10 cellular contexts compared by ENCODE assay signal in genomic region chr1:203278885-203279406, GRCh38. TPM values are rescaled to one million over a fixed set of nuclear protein-coding genes. Genes with fewer than 3 reads are reported as not detected.
A peak's percentile ranks its signal among the peaks of the same experiment; 100 is the strongest.
DNase-seq lines count a peak whose midpoint lies in the region; ATAC-seq, FAIRE-seq and TF ChIP-seq lines count a peak whose summit lies in the region.
"Had no signal": no experiment of that assay in that cellular context is flagged by ENCODE, and none has a peak within 500 bp of the region (broad histone marks: within the 10 kb centered on the region; RNA-seq: fewer than 3 reads in every experiment).

No MANE protein-coding gene starts in this region.

- TF ChIP-seq CTCF in WERI-Rb-1 (IDR thresholded peaks at IDR 0.05; ENCODE audit: low read depth, low read length) (no peak), gastroesophageal sphincter (IDR thresholded peaks at IDR 0.05) (no peak), sigmoid colon (IDR thresholded peaks at IDR 0.05) (no peak)

- intact Hi-C loops in sigmoid colon (cut with DNase I) = loop anchor here (1.0 to 10.0 kb wide), 4 partner anchors 27 to 1133 kb away; partner anchors contain the start of gene PPP1R15B

- 27 to 33% methylated on average over 7 of the region's 8 CpGs for WGBS in gastroesophageal sphincter (ENCODE audit: low coverage in 1 of 2), 2 donors
- 71 to 72% methylated on average over 8 of the region's 8 CpGs for WGBS in sigmoid colon, 2 donors

- no peak for ATAC-seq in gastroesophageal sphincter
- no peak for ATAC-seq in activated CD4-positive, CD25-positive, alpha-beta regulatory T cell treated with anti-CD3 and anti-CD28 coated beads, Interleukin-2, amount 50 U/mL, for 24 hours

- H3K4me1 ChIP-seq in gastroesophageal sphincter = peaks cover 6 to 90% (median 39%) of the 10 kb centered on the region in 3 donors
- peaks cover 0 to 90% (median 80%) of the 10 kb centered on the region in 4 donors for H3K4me1 ChIP-seq in sigmoid colon

- no peaks in the 10 kb centered on the region for H3K36me3 ChIP-seq in WERI-Rb-1
- no peaks in the 10 kb centered on the region for H3K36me3 ChIP-seq in gastroesophageal sphincter
- H3K36me3 ChIP-seq in sigmoid colon = no peaks in the 10 kb centered on the region

- no peaks in the 10 kb centered on the region for H3K27me3 ChIP-seq in WERI-Rb-1 (ENCODE audit: insufficient read depth, low read depth, severe bottlenecking)
- no peaks in the 10 kb centered on the region for H3K27me3 ChIP-seq in gastroesophageal sphincter
- no peaks in the 10 kb centered on the region for H3K27me3 ChIP-seq in sigmoid colon

- H3K4me3 ChIP-seq in WERI-Rb-1 (ENCODE audit: low read depth, low read length) (no peak overlapping the region), gastroesophageal sphincter (peak overlapping the region in 1 of 2 donors; percentile 21), sigmoid colon (no peak overlapping the region)

- H3K9me3 ChIP-seq in WERI-Rb-1 (ENCODE audit: severe bottlenecking) (no peaks in the 10 kb centered on the region), gastroesophageal sphincter (no peaks in the 10 kb centered on the region), sigmoid colon (no peaks in the 10 kb centered on the region)

- no peak for TF ChIP-seq EP300 in gastroesophageal sphincter (IDR thresholded peaks at IDR 0.05)
- TF ChIP-seq EP300 in sigmoid colon (IDR thresholded peaks at IDR 0.05) = no peak

- TF ChIP-seq POLR2A in gastroesophageal sphincter (IDR thresholded peaks at IDR 0.05) = peak; percentile 33 to 39
- TF ChIP-seq POLR2A in sigmoid colon (IDR thresholded peaks at IDR 0.05) = peak; percentile 1 to 49
- no peak for TF ChIP-seq POLR2A in GM12892 (IDR thresholded peaks at IDR 0.05; ENCODE audit: low read depth, low read length)

- DNase-seq in EH (ENCODE audit: low read depth) = peak; percentile 26
- DNase-seq in WERI-Rb-1 = no peak
- DNase-seq in sigmoid colon = no peak
- DNase-seq in GM12892 (ENCODE audit: insufficient read length) = no peak
- no peak for DNase-seq in dermis blood vessel endothelial cell
- no peak for DNase-seq in iPS-NIHi11 (ENCODE audit: low spot score)

- H3K27ac ChIP-seq in WERI-Rb-1 = peak overlapping the region; percentile 6
- peak overlapping the region; percentile 94 to 96 (median 95) for H3K27ac ChIP-seq in gastroesophageal sphincter
- peak overlapping the region; percentile 86 to 98 (median 92) for H3K27ac ChIP-seq in sigmoid colon

- no peak for FAIRE-seq in GM12892 (lab: Jason Lieb, UNC)
- FAIRE-seq: endothelial cell of umbilical vein had no signal

RNA-seq across cellular contexts. Expression of gene BTG2, which starts 26.4 kb away (rescaled TPM):
- total RNA-seq in gastroesophageal sphincter (100 to 1,000 TPM in 3 of 4 donors, 10 to 100 TPM in 1; 74.5 to 169 (median 116) TPM), sigmoid colon (100 to 1,000 TPM in 3 of 4 donors, 10 to 100 TPM in 1; 66.0 to 397 (median 180) TPM), dermis blood vessel endothelial cell (63.5 and 64.7 TPM in 2 replicates)
- 10 to 100 TPM; 37.2 to 81.0 (median 63.7) TPM for polyA plus RNA-seq in sigmoid colon
- 58.2 TPM for polyA plus RNA-seq in GM12892 (2012; ENCODE audit: missing spikeins)

RNA-seq across cellular contexts. Expression of gene CHIT1, which starts 49.5 kb away (rescaled TPM):
- total RNA-seq in gastroesophageal sphincter (under 1 TPM in 2 of 4 donors, not detected in 2; 0.13 to 0.16 TPM), sigmoid colon (not detected), dermis blood vessel endothelial cell (under 0.01 TPM in 2 replicates)
- polyA plus RNA-seq in sigmoid colon = under 1 TPM in 1 of 3 donors, not detected in 2; 0.98 TPM
- polyA plus RNA-seq in GM12892 (2012; ENCODE audit: missing spikeins) = 1.7 TPM
- total RNA-seq: endothelial cell of umbilical vein, H7 had no signal
- polyA plus RNA-seq: endothelial cell of umbilical vein had no signal

Comparison
In these comparisons a context has a peak if more than half of its experiments do, and no peak if none do; other contexts are left out.
1. H3K27ac ChIP-seq: peak in every context shown above with its lines; median percentile 95 in gastroesophageal sphincter; 92 in sigmoid colon; 6 in WERI-Rb-1.